In genomic region chr11:44950625-44951472, GRCh38 we compare ENCODE assay signal across 7 cellular contexts. TPM values are rescaled to one million over a fixed set of nuclear protein-coding genes. Genes with fewer than 3 reads are reported as not detected.
A peak's percentile ranks its signal among the peaks of the same experiment; 100 is the strongest.
DNase-seq lines count a peak whose midpoint lies in the region; ATAC-seq and TF ChIP-seq lines count a peak whose summit lies in the region.

TP53I11 (minus strand) TSS chr11:44950883; CDS start chr11:44938335, 12,548 bp downstream.

- peaks cover 41% of the 10 kb centered on the region for H3K4me1 ChIP-seq in mucosa of descending colon (ENCODE audit: low read depth)

- no peaks in the 10 kb centered on the region for H3K36me3 ChIP-seq in mucosa of descending colon (ENCODE audit: low read depth)

- H3K9me3 ChIP-seq in mucosa of descending colon, result no peaks in the 10 kb centered on the region

- peak within 1 kb of the TSS; percentile 45 for H3K4me3 Mint-ChIP-seq in activated CD8-positive, alpha-beta memory T cell treated with anti-CD3 and anti-CD28 coated beads, Interleukin-2, amount 10 ng/mL, durations not matched to agents 7 days and 5 days
- peak within 1 kb of the TSS; percentile 91 for H3K4me3 Mint-ChIP-seq in endothelial cell (ENCODE audit: unreplicated experiment)

- peaks cover 15% of the 10 kb centered on the region for H3K4me1 Mint-ChIP-seq in activated CD8-positive, alpha-beta memory T cell treated with anti-CD3 and anti-CD28 coated beads, Interleukin-2, amount 10 ng/mL, durations not matched to agents 7 days and 5 days
- H3K4me1 Mint-ChIP-seq in endothelial cell (ENCODE audit: unreplicated experiment), result peaks cover 42% of the 10 kb centered on the region

- CTCF ChIA-PET in activated CD8-positive, alpha-beta memory T cell treated with anti-CD3 and anti-CD28 coated beads, Interleukin-2, amount 10 ng/mL, durations not matched to agents 7 days and 5 days (lab: Charles Lee), result interaction anchor here (0.6 to 1.4 kb wide), 12 partner anchors 11 to 401 kb away, joined by 3 to 9 read pairs (median 4); no protein-coding TSS in a partner anchor

- intact Hi-C loops in mucosa of descending colon (cut with DNase I, micrococcal nuclease), result no loop called here

- no peaks in the 10 kb centered on the region for H3K9me3 Mint-ChIP-seq in activated CD8-positive, alpha-beta memory T cell treated with anti-CD3 and anti-CD28 coated beads, Interleukin-2, amount 10 ng/mL, durations not matched to agents 7 days and 5 days (ENCODE audit: low read depth)
- no peaks in the 10 kb centered on the region for H3K9me3 Mint-ChIP-seq in endothelial cell (ENCODE audit: unreplicated experiment)

- H3K27me3 Mint-ChIP-seq in activated CD8-positive, alpha-beta memory T cell treated with anti-CD3 and anti-CD28 coated beads, Interleukin-2, amount 10 ng/mL, durations not matched to agents 7 days and 5 days, result peaks cover 24% of the 10 kb centered on the region
- peaks cover 19% of the 10 kb centered on the region for H3K27me3 Mint-ChIP-seq in endothelial cell (ENCODE audit: unreplicated experiment)

- H3K4me3 ChIP-seq in GM12875 (ENCODE audit: low read depth, low read length) (no peak within 1 kb of the TSS), mucosa of descending colon (peak within 1 kb of the TSS; percentile 57)

- TF ChIP-seq CTCF in GM12875 (IDR thresholded peaks at IDR 0.05; ENCODE audit: borderline replicate concordance, insufficient read depth, low read depth, low read length) (peak; percentile 54), endothelial cell (IDR thresholded peaks at IDR 0.05; ENCODE audit: unreplicated experiment) (peak; percentile 97), mucosa of descending colon (IDR thresholded peaks at IDR 0.05) (peak; percentile 66)

- no peak within 1 kb of the TSS for H3K27ac Mint-ChIP-seq in activated CD8-positive, alpha-beta memory T cell treated with anti-CD3 and anti-CD28 coated beads, Interleukin-2, amount 10 ng/mL, durations not matched to agents 7 days and 5 days
- peak within 1 kb of the TSS; percentile 57 for H3K27ac Mint-ChIP-seq in endothelial cell (ENCODE audit: unreplicated experiment)

- H3K36me3 Mint-ChIP-seq in activated CD8-positive, alpha-beta memory T cell treated with anti-CD3 and anti-CD28 coated beads, Interleukin-2, amount 10 ng/mL, durations not matched to agents 7 days and 5 days, result no peaks in the 10 kb centered on the region
- peaks cover 4% of the 10 kb centered on the region for H3K36me3 Mint-ChIP-seq in endothelial cell (ENCODE audit: low read depth, unreplicated experiment)

- peak; percentile 78 for DNase-seq in NCI-H2196 (lab: John Stamatoyannopoulos, UW; ENCODE audit: unreplicated experiment)
- DNase-seq in activated CD8-positive, alpha-beta memory T cell treated with anti-CD3 and anti-CD28 coated beads, Interleukin-2, amount 10 ng/mL, durations not matched to agents 7 days and 5 days, result peak; percentile 61
- peak; percentile 72 for DNase-seq in endothelial cell (ENCODE audit: low spot score)
- DNase-seq in mucosa of descending colon, result peak; percentile 85 to 94 (median 88)
- DNase-seq in stimulated activated CD8-positive, alpha-beta memory T cell treated with anti-CD3 and anti-CD28 coated beads, Interleukin-4, amount 100 ng/mL, for 48 hours, result peak; percentile 80

- peak; percentile 77 for ATAC-seq in activated CD8-positive, alpha-beta memory T cell treated with anti-CD3 and anti-CD28 coated beads, Interleukin-2, amount 10 ng/mL, durations not matched to agents 7 days and 5 days
- ATAC-seq in mucosa of descending colon (peak; percentile 80), GM18520 (IDR thresholded peaks at IDR 0.05; ENCODE audit: unreplicated experiment) (no peak)

RNA-seq across cellular contexts. Expression of gene TP53I11, which starts in this region (rescaled TPM):
- total RNA-seq in activated CD8-positive, alpha-beta memory T cell treated with anti-CD3 and anti-CD28 coated beads, Interleukin-2, amount 10 ng/mL, durations not matched to agents 7 days and 5 days, result 1 to 10 TPM; 2.2 to 3.7 TPM
- 149 TPM for total RNA-seq in endothelial cell (ENCODE audit: unreplicated experiment)
- 10 to 100 TPM; 48.4 to 95.9 (median 91.9) TPM for total RNA-seq in mucosa of descending colon

Comparison
In these comparisons a context has a peak if more than half of its experiments do, and no peak if none do; other contexts are left out.
1. RNA of gene TP53I11 (total RNA-seq): 149 TPM in endothelial cell (single experiment) and 48.4 to 95.9 TPM in mucosa of descending colon; 2.2 to 3.7 TPM in activated CD8-positive, alpha-beta memory T cell treated with anti-CD3 and anti-CD28 coated beads, Interleukin-2, amount 10 ng/mL, durations not matched to agents 7 days and 5 days; every median in the first group is over 10 times any median in the second.
2. Peak in every context shown above with its lines, with median percentiles within 50 percentile points of each other: CTCF ChIP-seq and DNase-seq.